29 cellular contexts compared by ENCODE assay signal in genomic region chr9:36357639-36358038, GRCh38.
"Had no signal": no experiment of that assay in that cellular context is flagged by ENCODE, and none has a peak within 500 bp of the region (broad histone marks: within the 10 kb centered on the region; RNA-seq: fewer than 3 reads in every experiment).

No MANE protein-coding gene starts in this region.

- H3K27me3 ChIP-seq: adrenal gland, ascending aorta, brain microvascular endothelial cell, gastroesophageal sphincter, right lobe of liver, transverse colon, uterus had no signal

- H3K4me3 ChIP-seq: adrenal gland, ascending aorta, gastroesophageal sphincter, right lobe of liver, transverse colon, uterus had no signal

- FAIRE-seq: islet of Langerhans, small intestine had no signal

- H3K4me3 Mint-ChIP-seq: activated T-helper 1 cell treated with anti-CD3 and anti-CD28 coated beads, Interleukin-12 subunit alpha, Interleukin-12 subunit beta, Interleukin-2, Interleukin-4 antibody, amounts not matched to agents 30 ng/mL and 10 ng/mL and 1 ng/mL, durations not matched to agents 14 hours and 24 hours and 36 hours; neural crest cell; stimulated activated naive B cell treated with anti-CD40 and anti-IgM and Interleukin-4, amounts not matched to agents 10 μg/mL and 1 μg/mL and 100 μg/mL, for 72 hours; T-helper 17 cell had no signal

- H3K4me1 ChIP-seq: ascending aorta, gastroesophageal sphincter, right lobe of liver, transverse colon, uterus had no signal

- DNase-seq: activated CD4-positive, alpha-beta T cell treated with anti-CD3 and anti-CD28 coated beads for 4 hours; activated CD4-positive, alpha-beta T cell treated with anti-CD3 and anti-CD28 coated beads, Interleukin-2, amount 50 U/mL, for 48 hours; activated CD4-positive, CD25-positive, alpha-beta regulatory T cell; activated gamma-delta T cell; activated naive CD4-positive, alpha-beta T cell treated with anti-CD3 and anti-CD28 coated beads, Interleukin-2, amount 50 U/mL, for 16 hours; adrenal gland; brain microvascular endothelial cell; cerebellar nuclear complex; cortex of kidney; head of caudate nucleus; hypothalamus; left ventricle myocardium superior; mammary epithelial cell; midbrain; posterior cingulate gyrus; right lobe of liver; small intestine; stimulated activated CD4-positive, alpha-beta T cell treated with anti-CD3 and anti-CD28 coated beads, Interleukin-15, amount 100 ng/mL, for 24 hours; stimulated activated CD8-positive, alpha-beta memory T cell treated with anti-CD3 and anti-CD28 coated beads, Interleukin-4, amount 100 ng/mL, for 48 hours; stimulated activated naive B cell treated with anti-CD40 and anti-IgM and Interleukin-4, amounts not matched to agents 10 μg/mL and 1 μg/mL and 100 μg/mL, for 72 hours; T-helper 17 cell; transverse colon; uterus had no signal

- H3K36me3 ChIP-seq: uterus had no signal

- H3K9me3 Mint-ChIP-seq: activated T-helper 1 cell treated with anti-CD3 and anti-CD28 coated beads, Interleukin-12 subunit alpha, Interleukin-12 subunit beta, Interleukin-2, Interleukin-4 antibody, amounts not matched to agents 30 ng/mL and 10 ng/mL and 1 ng/mL, durations not matched to agents 14 hours and 24 hours and 36 hours; neural crest cell; stimulated activated naive B cell treated with anti-CD40 and anti-IgM and Interleukin-4, amounts not matched to agents 10 μg/mL and 1 μg/mL and 100 μg/mL, for 72 hours had no signal

- H3K27me3 Mint-ChIP-seq: stimulated activated naive B cell treated with anti-CD40 and anti-IgM and Interleukin-4, amounts not matched to agents 10 μg/mL and 1 μg/mL and 100 μg/mL, for 72 hours; T-helper 17 cell had no signal

- H3K4me1 Mint-ChIP-seq: neural crest cell; stimulated activated naive B cell treated with anti-CD40 and anti-IgM and Interleukin-4, amounts not matched to agents 10 μg/mL and 1 μg/mL and 100 μg/mL, for 72 hours had no signal

- H3K9me3 ChIP-seq: adrenal gland, ascending aorta, gastroesophageal sphincter, right lobe of liver, transverse colon, uterus had no signal

- H3K27ac ChIP-seq: adrenal gland, ascending aorta, brain microvascular endothelial cell, epithelial cell of prostate, gastroesophageal sphincter, right lobe of liver, transverse colon, uterus had no signal

- H3K27ac Mint-ChIP-seq: activated T-helper 1 cell treated with anti-CD3 and anti-CD28 coated beads, Interleukin-12 subunit alpha, Interleukin-12 subunit beta, Interleukin-2, Interleukin-4 antibody, amounts not matched to agents 30 ng/mL and 10 ng/mL and 1 ng/mL, durations not matched to agents 14 hours and 24 hours and 36 hours; T-helper 17 cell had no signal

- ATAC-seq: gastroesophageal sphincter; left ventricle myocardium superior; right lobe of liver; stimulated activated naive B cell treated with anti-CD40 and anti-IgM and Interleukin-4, amounts not matched to agents 10 μg/mL and 1 μg/mL and 100 μg/mL, for 72 hours; T-helper 17 cell had no signal
